Comparison of ENCODE assay signal across 18 cellular contexts in genomic region chr5:103743455-103743854, GRCh38.
A peak's percentile ranks its signal among the peaks of the same experiment; 100 is the strongest.
DNase-seq lines count a peak whose midpoint lies in the region; ATAC-seq, FAIRE-seq and TF ChIP-seq lines count a peak whose summit lies in the region.
"Had no signal": no experiment of that assay in that cellular context is flagged by ENCODE, and none has a peak within 500 bp of the region (broad histone marks: within the 10 kb centered on the region; RNA-seq: fewer than 3 reads in every experiment).

No MANE protein-coding gene starts in this region.

- no peaks in the 10 kb centered on the region for H3K36me3 Mint-ChIP-seq in astrocyte (ENCODE audit: low read depth, unreplicated experiment)
- H3K36me3 Mint-ChIP-seq: CD14-positive monocyte; CD8-positive, alpha-beta memory T cell had no signal

- H3K9ac ChIP-seq in astrocyte (ENCODE audit: low read length) = no peak overlapping the region
- H3K9ac ChIP-seq: BLaER1 treated with 17β-estradiol and CSF1 and Interleukin-3, amounts not matched to agents 10 nM and 100 nM; GM23248 had no signal

- peak; percentile 63 for DNase-seq in DMS114 treated with DMSO at 0.1 percent for 48 hours (lab: John Stamatoyannopoulos, UW; ENCODE audit: unreplicated experiment)
- no peak for DNase-seq in astrocyte (ENCODE audit: low read depth)
- no peak for DNase-seq in aorta
- DNase-seq in GOT3 (lab: John Stamatoyannopoulos, UW) = no peak
- DNase-seq in BE2C = no peak
- DNase-seq: CD4-positive, alpha-beta T cell; CD8-positive, alpha-beta memory T cell; DMS 273 treated with DMSO at 0.1 percent for 48 hours; DMS53; DMS79 treated with DMSO at 0.1 percent for 48 hours; HFFc6 had no signal

- peak; percentile 23 for FAIRE-seq in G401.6 (lab: Jason Lieb, UNC)
- no peak for FAIRE-seq in astrocyte (lab: Jason Lieb, UNC)
- FAIRE-seq: GM19239 had no signal

- no peaks in the 10 kb centered on the region for H4K20me1 ChIP-seq in astrocyte (ENCODE audit: insufficient read depth, low read length)
- H4K20me1 ChIP-seq: BLaER1 treated with 17β-estradiol and CSF1 and Interleukin-3, amounts not matched to agents 10 nM and 100 nM had no signal

- TF ChIP-seq CTCF in astrocyte (IDR thresholded peaks at IDR 0.05; ENCODE audit: insufficient read depth, low read depth, low read length) (no peak), BE2C (IDR thresholded peaks at IDR 0.05; ENCODE audit: low read depth, low read length) (no peak)

- H3K27ac Mint-ChIP-seq in astrocyte (ENCODE audit: unreplicated experiment) = no peak overlapping the region
- H3K27ac Mint-ChIP-seq: B cell; CD14-positive monocyte; CD4-positive, alpha-beta T cell; CD8-positive, alpha-beta memory T cell; HFFc6 had no signal

- H3K9me3 ChIP-seq in astrocyte (ENCODE audit: insufficient read depth, low read depth, low read length) (no peaks in the 10 kb centered on the region), aorta (ENCODE audit: control insufficient read depth, low read length) (no peaks in the 10 kb centered on the region), BE2C (no peaks in the 10 kb centered on the region)
- H3K9me3 ChIP-seq: BLaER1 treated with 17β-estradiol and CSF1 and Interleukin-3, amounts not matched to agents 10 nM and 100 nM; HAP-1 had no signal

- intact Hi-C loops in aorta (cut with DNase I) = loop anchor here in 1 of 2 donors (2.0 kb wide), 1 partner anchor 55 kb away; no protein-coding TSS in a partner anchor

- no peaks in the 10 kb centered on the region for H3K27me3 ChIP-seq in astrocyte (ENCODE audit: insufficient read depth, low read length)
- no peaks in the 10 kb centered on the region for H3K27me3 ChIP-seq in aorta (ENCODE audit: control insufficient read depth in 1 of 2, insufficient read depth in 2 of 2, low read length in 1 of 2)
- no peaks in the 10 kb centered on the region for H3K27me3 ChIP-seq in BE2C
- H3K27me3 ChIP-seq: BLaER1 treated with 17β-estradiol and CSF1 and Interleukin-3, amounts not matched to agents 10 nM and 100 nM had no signal

- 78 to 84% methylated on average over 2 of the region's 2 CpGs for WGBS in aorta, 2 donors

- peak overlapping the region; percentile 67 for H3K4me2 ChIP-seq in astrocyte (ENCODE audit: low read length)
- H3K4me2 ChIP-seq: BLaER1 treated with 17β-estradiol and CSF1 and Interleukin-3, amounts not matched to agents 10 nM and 100 nM had no signal

- H3K79me2 ChIP-seq in astrocyte (ENCODE audit: insufficient read depth, low read length) = no peaks in the 10 kb centered on the region

- no peaks in the 10 kb centered on the region for H3K9me3 Mint-ChIP-seq in astrocyte (ENCODE audit: unreplicated experiment)

- no peak overlapping the region for H3K27ac ChIP-seq in astrocyte (ENCODE audit: low read depth, low read length)
- H3K27ac ChIP-seq in aorta (ENCODE audit: low read depth in 1 of 2, low read length in 2 of 2) = no peak overlapping the region
- H3K27ac ChIP-seq: BLaER1 treated with 17β-estradiol and CSF1 and Interleukin-3, amounts not matched to agents 10 nM and 100 nM; GM23248 had no signal

- H3K4me1 ChIP-seq in astrocyte (ENCODE audit: insufficient read depth, low read length) (peaks cover 4% of the 10 kb centered on the region), aorta (ENCODE audit: control insufficient read depth in 1 of 2, insufficient read depth in 2 of 2, low read length in 2 of 2) (no peaks in the 10 kb centered on the region), BE2C (peaks cover 12% of the 10 kb centered on the region)
- H3K4me1 ChIP-seq: BLaER1 treated with 17β-estradiol and CSF1 and Interleukin-3, amounts not matched to agents 10 nM and 100 nM had no signal

- H3K27me3 Mint-ChIP-seq in astrocyte (ENCODE audit: low read depth, unreplicated experiment) = no peaks in the 10 kb centered on the region
- H3K27me3 Mint-ChIP-seq: B cell; CD4-positive, alpha-beta T cell; CD8-positive, alpha-beta memory T cell had no signal

- no peak overlapping the region for H3K4me3 Mint-ChIP-seq in astrocyte (ENCODE audit: unreplicated experiment)
- H3K4me3 Mint-ChIP-seq: B cell; CD14-positive monocyte; CD4-positive, alpha-beta T cell; CD8-positive, alpha-beta memory T cell; HFFc6 had no signal

- no peak for ATAC-seq in aorta (ENCODE audit: low FRiP score)

- H3K4me3 ChIP-seq in astrocyte (ENCODE audit: insufficient read depth, low read depth, low read length) (no peak overlapping the region), aorta (ENCODE audit: low read length in 2 of 2) (no peak overlapping the region), BE2C (ENCODE audit: low read depth, low read length) (no peak overlapping the region)
- H3K4me3 ChIP-seq: BLaER1 treated with 17β-estradiol and CSF1 and Interleukin-3, amounts not matched to agents 10 nM and 100 nM; GM23248; HAP-1 had no signal

- no peak overlapping the region for H2AFZ ChIP-seq in astrocyte (ENCODE audit: low read depth, low read length)
- H2AFZ ChIP-seq: GM23248 had no signal

- H3K36me3 ChIP-seq in astrocyte (ENCODE audit: insufficient read depth, low read length) (no peaks in the 10 kb centered on the region), aorta (ENCODE audit: control insufficient read depth in 1 of 2, insufficient read depth in 2 of 2, low read length in 1 of 2) (no peaks in the 10 kb centered on the region), BE2C (no peaks in the 10 kb centered on the region)
- H3K36me3 ChIP-seq: BLaER1 treated with 17β-estradiol and CSF1 and Interleukin-3, amounts not matched to agents 10 nM and 100 nM; HAP-1 had no signal

- no peaks in the 10 kb centered on the region for H3K4me1 Mint-ChIP-seq in astrocyte (ENCODE audit: low read depth, unreplicated experiment)
- H3K4me1 Mint-ChIP-seq: B cell; CD14-positive monocyte; CD8-positive, alpha-beta memory T cell had no signal
